Comparison of ENCODE assay signal across 1 cellular context in genomic region chr1:211527006-211527405, GRCh38.
TF ChIP-seq lines count a peak whose summit lies in the region.

No MANE protein-coding gene starts in this region.

TF ChIP-seq in SK-N-SH treated with all-trans-retinoic acid at 6 μM for 48 hours, 23 proteins besides CTCF, POLR2A, EP300 and RAD21 (continued from another document):
- no peak for TF ChIP-seq TSHZ2 (CRISPR knock-in tag; IDR thresholded peaks at IDR 0.05)
- TF ChIP-seq ZC3H10 (CRISPR knock-in tag; IDR thresholded peaks at IDR 0.05): no peak
TF ChIP-seq in SK-N-SH treated with all-trans-retinoic acid at 6 μM for 48 hours: peak in this region for 0.
